1 cellular context compared by ENCODE assay signal in genomic region chr22:50507991-50508884, GRCh38.
TF ChIP-seq lines count a peak whose summit lies in the region.

TSS of gene NCAPH2 (plus strand) at chr22:50508224. CDS start at chr22:50508338, 114 bp downstream.

TF ChIP-seq in HCT116, 20 proteins besides CTCF, POLR2A, EP300 and RAD21 (continued from another document):
- no peak for TF ChIP-seq ZBTB33 (IDR thresholded peaks at IDR 0.05; ENCODE audit: extremely low read depth, insufficient replicate concordance, low read length)
- TF ChIP-seq EZH2phosphoT487 (IDR thresholded peaks at IDR 0.05; ENCODE audit: borderline replicate concordance) = no peak
